In the genomic region with DNA sequence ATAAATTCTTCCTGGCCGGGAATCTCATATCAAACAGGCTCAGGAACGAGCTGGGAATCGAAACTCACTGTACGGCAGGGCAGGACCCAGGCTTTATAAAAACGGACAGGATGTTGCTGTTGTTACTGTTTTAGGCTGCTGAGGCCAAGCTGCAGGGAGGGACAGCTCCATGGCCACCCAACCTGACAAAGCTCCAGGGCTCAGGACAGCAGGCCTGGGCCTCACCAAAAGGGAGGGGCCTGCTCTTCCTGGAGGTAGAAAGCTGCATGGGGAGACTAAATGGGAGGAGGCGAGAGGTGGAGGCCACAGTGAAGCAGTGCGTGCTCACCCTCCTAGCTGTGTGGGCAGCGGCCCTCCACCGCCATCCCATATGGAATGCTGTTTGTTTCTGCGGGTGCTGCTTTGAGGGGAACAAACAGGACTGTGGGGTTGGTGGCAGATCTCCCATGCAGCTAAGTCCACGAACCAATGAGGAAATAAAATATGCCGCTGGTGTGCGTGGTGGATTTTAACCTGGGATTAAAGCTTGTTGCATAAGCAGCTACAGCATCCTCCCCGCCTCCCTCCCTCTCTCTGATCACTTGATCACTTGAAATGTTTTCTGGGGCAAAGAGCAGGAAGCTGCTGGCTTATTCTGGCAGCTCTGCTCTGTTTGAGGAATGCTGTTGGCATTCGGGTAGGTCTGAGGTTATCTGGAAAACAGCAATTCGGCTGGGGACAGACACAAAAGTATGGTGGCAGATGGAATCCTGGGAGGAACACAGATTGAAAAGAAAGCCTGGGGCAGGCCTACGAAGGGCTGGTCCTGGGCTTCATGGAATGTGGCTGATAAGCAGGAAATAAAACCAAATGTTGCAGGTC, we compare ENCODE assay signal across 8 cellular contexts. TPM values are rescaled to one million over a fixed set of nuclear protein-coding genes. Genes with fewer than 3 reads are reported as not detected.
DNase-seq lines count a peak whose midpoint lies in the region; FAIRE-seq and TF ChIP-seq lines count a peak whose summit lies in the region.

No MANE protein-coding gene starts in this region.

- peaks cover 12% of the 10 kb centered on the region for H3K4me1 ChIP-seq in MM.1S (ENCODE audit: low read length)

- H3K27me3 ChIP-seq in neural cell (ENCODE audit: insufficient read depth, low read depth, low read length), result no peaks in the 10 kb centered on the region
- H3K27me3 ChIP-seq in MM.1S (replicated peaks; ENCODE audit: insufficient read depth, low read length), result no peaks in the 10 kb centered on the region

- H3F3A ChIP-seq in neural cell (ENCODE audit: insufficient read depth, low read length, poor library complexity, severe bottlenecking) (peaks cover 7% of the 10 kb centered on the region), MM.1S (ENCODE audit: insufficient read depth, low read length) (peaks cover 13% of the 10 kb centered on the region; the same call in 1 of the 2 replicates)

- TF ChIP-seq CTCF in NB4 (IDR thresholded peaks at IDR 0.05; ENCODE audit: low read depth, low read length) (no peak), WI38 (IDR thresholded peaks at IDR 0.05; ENCODE audit: low read depth, low read length) (no peak), neural cell (IDR thresholded peaks at IDR 0.05; ENCODE audit: poor library complexity, severe bottlenecking) (no peak), MM.1S (IDR thresholded peaks at IDR 0.05; ENCODE audit: low read length) (no peak)

- no peak for TF ChIP-seq EP300 in neural cell (conservative IDR thresholded peaks at IDR 0.05; ENCODE audit: poor library complexity, severe bottlenecking)

- FAIRE-seq in GM12891 (lab: Jason Lieb, UNC), result no peak

- H4K20me1 ChIP-seq in neural cell (ENCODE audit: insufficient read depth) (no peaks in the 10 kb centered on the region), MM.1S (ENCODE audit: insufficient read depth, low read length) (no peaks in the 10 kb centered on the region)

- TF ChIP-seq RAD21 in neural cell (conservative IDR thresholded peaks at IDR 0.05), result no peak

- H3K9me3 ChIP-seq in neural cell (ENCODE audit: low read length), result no peaks in the 10 kb centered on the region
- no peaks in the 10 kb centered on the region for H3K9me3 ChIP-seq in MM.1S (replicated peaks; ENCODE audit: insufficient read depth, low read length)

- TF ChIP-seq POLR2A in NB4 (IDR thresholded peaks at IDR 0.05; ENCODE audit: extremely low read depth, insufficient read length) (peak; percentile 62), GM12891 (IDR thresholded peaks at IDR 0.05; ENCODE audit: low read depth, low read length) (no peak)

- H3K4me3 ChIP-seq in NB4 (ENCODE audit: low read depth, low read length) (peak overlapping the region; percentile 54), WI38 (ENCODE audit: low read depth, low read length) (peak overlapping the region; percentile 17; the same call in 1 of the 2 replicates), neural cell (ENCODE audit: low read length) (no peak overlapping the region), MM.1S (ENCODE audit: low read length) (no peak overlapping the region)

- H3K9ac ChIP-seq in neural cell (ENCODE audit: low read length), result peak overlapping the region; percentile 82
- H3K9ac ChIP-seq in MM.1S (ENCODE audit: low read length), result no peak overlapping the region

- H2AFZ ChIP-seq in neural cell (ENCODE audit: low read depth, low read length) (peak overlapping the region; percentile 29), MM.1S (ENCODE audit: low read length) (no peak overlapping the region)

- no peaks in the 10 kb centered on the region for H3K9me2 ChIP-seq in neural cell (ENCODE audit: insufficient read depth, low read length)
- no peaks in the 10 kb centered on the region for H3K9me2 ChIP-seq in MM.1S (replicated peaks; ENCODE audit: insufficient read depth, low read length)

- H3K4me2 ChIP-seq in neural cell (ENCODE audit: low read length) (no peak overlapping the region), MM.1S (ENCODE audit: low read depth, low read length) (no peak overlapping the region)

- H3K79me2 ChIP-seq in neural cell (replicated peaks; ENCODE audit: insufficient read depth, low read length) (peaks cover 25% of the 10 kb centered on the region), MM.1S (ENCODE audit: low read length) (peaks cover 27% of the 10 kb centered on the region)

- no peaks in the 10 kb centered on the region for H3K36me3 ChIP-seq in neural cell (ENCODE audit: insufficient read depth, low read length)
- H3K36me3 ChIP-seq in MM.1S (replicated peaks; ENCODE audit: insufficient read depth, low read length), result no peaks in the 10 kb centered on the region

- DNase-seq in SIG-M5 treated with dmso at 0.1 percent for 504 hours (lab: John Stamatoyannopoulos, UW; ENCODE audit: unreplicated experiment) (peak; percentile 100), SIG-M5 (lab: John Stamatoyannopoulos, UW) (no peak), NB4 (ENCODE audit: low read depth) (peak; percentile 88), fibroblast of the conjunctiva (ENCODE audit: low read depth) (peak; percentile 97), MM.1S (no peak), GM12891 (ENCODE audit: insufficient read length, low spot score) (no peak)

- H3K27ac ChIP-seq in neural cell (ENCODE audit: low read length) (peak overlapping the region; percentile 99), MM.1S (ENCODE audit: low read length) (no peak overlapping the region)

TF ChIP-seq in neural cell, 6 proteins besides CTCF, POLR2A, EP300 and RAD21:
- TF ChIP-seq TAF1 (IDR thresholded peaks at IDR 0.05; ENCODE audit: low read depth) (peak; percentile 15), SMC3 (conservative IDR thresholded peaks at IDR 0.05; ENCODE audit: poor library complexity) (no peak)
TF ChIP-seq in neural cell: peak in this region for 1.

TF ChIP-seq in GM12891, 5 proteins besides CTCF, POLR2A, EP300 and RAD21:
- no peak for TF ChIP-seq SPI1 (IDR thresholded peaks at IDR 0.05; ENCODE audit: low read depth, low read length)
- TF ChIP-seq TAF1 (IDR thresholded peaks at IDR 0.05; ENCODE audit: low read depth, low read length), result no peak
- no peak for TF ChIP-seq PAX5 (IDR thresholded peaks at IDR 0.05; ENCODE audit: insufficient read depth, low read length, severe bottlenecking)
- no peak for TF ChIP-seq POU2F2 (IDR thresholded peaks at IDR 0.05; ENCODE audit: low read depth, low read length)
- no peak for TF ChIP-seq POLR2AphosphoS5 (IDR thresholded peaks at IDR 0.05; ENCODE audit: low read depth, low read length)

RNA-seq across cellular contexts. Expression of gene ZMYND8, which starts 2.4 kb away (rescaled TPM):
- polyA plus RNA-seq in neural cell, result 16.8 and 20.5 TPM in 2 replicates
- polyA minus RNA-seq in neural cell, result 35.3 and 42.6 TPM in 2 replicates
- polyA plus RNA-seq in GM12891 (2012; ENCODE audit: low read depth, missing spikeins), result 14.5 TPM

Comparison
In these comparisons a context has a peak if more than half of its experiments do, and no peak if none do; other contexts are left out.
1. DNase-seq: peak in SIG-M5 treated with dmso at 0.1 percent for 504 hours (single experiment), NB4 (single experiment) and fibroblast of the conjunctiva (single experiment); none in SIG-M5 (single experiment), MM.1S (single experiment) and GM12891 (single experiment).
2. H3K4me3 ChIP-seq: peak in NB4 (single experiment) and WI38 (single experiment); none in neural cell (single experiment) and MM.1S (single experiment).